In the genomic region with DNA sequence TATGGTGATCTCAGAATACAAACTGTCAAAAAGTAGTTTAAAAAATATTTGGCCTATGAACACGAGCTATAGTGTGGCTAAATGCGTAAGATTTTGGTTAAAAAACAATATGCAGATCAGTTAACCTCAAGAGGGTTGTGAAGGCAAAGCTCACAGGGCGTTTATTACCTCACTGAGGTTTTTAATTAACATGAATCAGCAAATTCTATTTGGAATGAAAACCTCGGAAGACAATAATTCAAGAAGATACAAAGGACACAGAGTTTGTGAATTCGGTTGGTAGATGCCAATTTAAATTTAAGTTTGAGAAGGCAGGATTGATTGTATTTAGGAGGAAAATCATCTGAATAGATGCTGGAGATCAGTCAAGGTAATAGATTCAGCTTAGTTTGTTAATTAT, we compare ENCODE assay signal across 3 cellular contexts.
A peak's percentile ranks its signal among the peaks of the same experiment; 100 is the strongest.
TF ChIP-seq lines count a peak whose summit lies in the region.

No MANE protein-coding gene starts in this region.

TF ChIP-seq in HepG2, 621 proteins besides CTCF, POLR2A, EP300 and RAD21:
- TF ChIP-seq MAFK (conservative IDR thresholded peaks at IDR 0.05 in 1 of 2, IDR thresholded peaks at IDR 0.05 in 1 of 2; ENCODE audit: low read length in 2 of 2), result peak; percentile 69 to 77
- no peak for TF ChIP-seq SKI (IDR thresholded peaks at IDR 0.05; ENCODE audit: partially characterized antibody)
- TF ChIP-seq TCF7 (IDR thresholded peaks at IDR 0.05; ENCODE audit: low read depth), result no peak
- TF ChIP-seq ZFP90 (CRISPR knock-in tag; IDR thresholded peaks at IDR 0.05; ENCODE audit: borderline replicate concordance), result no peak
- no peak for TF ChIP-seq TP53 (CRISPR knock-in tag; conservative IDR thresholded peaks at IDR 0.05)
- TF ChIP-seq MAFF (IDR thresholded peaks at IDR 0.05; ENCODE audit: low read depth, low read length), result peak; percentile 77

TF ChIP-seq in IMR-90, 13 proteins besides CTCF, POLR2A, EP300 and RAD21:
- TF ChIP-seq RFX5 (IDR thresholded peaks at IDR 0.05; ENCODE audit: low read depth, low read length) (no peak), FOS (IDR thresholded peaks at IDR 0.05; ENCODE audit: low read depth, low read length) (no peak), MAZ (IDR thresholded peaks at IDR 0.05; ENCODE audit: borderline replicate concordance, low read depth, low read length) (no peak), MAFK (IDR thresholded peaks at IDR 0.05; ENCODE audit: low read depth, low read length) (peak; percentile 57)
- TF ChIP-seq, protein P1, sequence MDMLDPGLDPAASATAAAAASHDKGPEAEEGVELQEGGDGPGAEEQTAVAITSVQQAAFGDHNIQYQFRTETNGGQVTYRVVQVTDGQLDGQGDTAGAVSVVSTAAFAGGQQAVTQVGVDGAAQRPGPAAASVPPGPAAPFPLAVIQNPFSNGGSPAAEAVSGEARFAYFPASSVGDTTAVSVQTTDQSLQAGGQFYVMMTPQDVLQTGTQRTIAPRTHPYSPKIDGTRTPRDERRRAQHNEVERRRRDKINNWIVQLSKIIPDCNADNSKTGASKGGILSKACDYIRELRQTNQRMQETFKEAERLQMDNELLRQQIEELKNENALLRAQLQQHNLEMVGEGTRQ (IDR thresholded peaks at IDR 0.05; ENCODE audit: low read depth, low read length), result no peak

TF ChIP-seq in K562, 482 proteins besides CTCF, POLR2A, EP300 and RAD21:
- TF ChIP-seq ZNF24 (IDR thresholded peaks at IDR 0.05) (no peak), YY1 (IDR thresholded peaks at IDR 0.05; ENCODE audit: borderline replicate concordance in 1 of 3, control insufficient read depth in 1 of 3, extremely low read depth in 1 of 3, insufficient read depth in 3 of 3, insufficient read length in 1 of 3, insufficient replicate concordance in 2 of 3, low read depth in 1 of 3, low read length in 2 of 3) (no peak), MAFF (IDR thresholded peaks at IDR 0.05; ENCODE audit: low read length) (peak; percentile 28; the same call in 1 of the 2 replicates), ZNF316 (IDR thresholded peaks at IDR 0.05) (peak; percentile 41; the same call in 1 of the 2 replicates), BRD4 (IDR thresholded peaks at IDR 0.05) (no peak), SMAD3 (CRISPR knock-in tag; conservative IDR thresholded peaks at IDR 0.05) (no peak), ZNF134 (CRISPR knock-in tag; conservative IDR thresholded peaks at IDR 0.05) (no peak), MTA3 (IDR thresholded peaks at IDR 0.05; ENCODE audit: borderline replicate concordance) (no peak), ZNF239 (CRISPR knock-in tag; IDR thresholded peaks at IDR 0.05) (no peak), ELF4 (CRISPR knock-in tag; IDR thresholded peaks at IDR 0.05) (no peak)
